ENCODE assay signal across 8 cellular contexts in the genomic region with DNA sequence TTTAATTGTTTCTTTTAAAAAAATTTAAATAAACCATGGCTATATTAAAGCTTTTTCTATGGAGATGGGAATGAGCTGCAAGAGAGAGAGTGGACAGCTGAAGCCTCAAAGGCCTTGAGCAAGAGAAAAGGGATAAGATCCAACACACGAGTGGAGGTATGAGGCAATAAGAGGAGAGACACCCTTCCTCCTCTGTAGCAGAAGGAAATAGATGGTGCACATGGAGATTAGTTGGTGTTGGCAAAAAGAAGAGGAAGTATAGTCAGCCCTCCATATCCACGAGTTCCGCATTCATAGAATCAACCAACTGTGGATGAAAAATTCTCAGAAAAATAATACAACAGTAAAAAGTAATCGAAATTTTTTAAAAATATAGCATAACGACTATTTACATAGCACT. TPM values are rescaled to one million over a fixed set of nuclear protein-coding genes. Genes with fewer than 3 reads are reported as not detected.
A peak's percentile ranks its signal among the peaks of the same experiment; 100 is the strongest.
DNase-seq lines count a peak whose midpoint lies in the region; TF ChIP-seq lines count a peak whose summit lies in the region.

No MANE protein-coding gene starts in this region.

- peak; percentile 72 for DNase-seq in AG10803 (ENCODE audit: low read depth)
- no peak for DNase-seq in MG63
- DNase-seq in cardiac fibroblast (ENCODE audit: low read depth in 2 of 2): peak; percentile 68 to 76
- DNase-seq in NCI-H82 (lab: John Stamatoyannopoulos, UW): no peak
- DNase-seq in NCI-H446 (lab: John Stamatoyannopoulos, UW): no peak
- DNase-seq in ecto neural progenitor cell (ENCODE audit: low spot score): no peak
- no peak for DNase-seq in DMS153 treated with DMSO at 0.1 percent for 48 hours (lab: John Stamatoyannopoulos, UW; ENCODE audit: unreplicated experiment)

- peak overlapping the region; percentile 60 for H3K4me3 ChIP-seq in AG10803 (ENCODE audit: low read length)
- H3K4me3 ChIP-seq in MG63: peak overlapping the region; percentile 50
- peak overlapping the region in 1 of 2 donors; percentile 48 for H3K4me3 ChIP-seq in cardiac fibroblast (replicated peaks in 1 of 2; ENCODE audit: low read depth in 2 of 2, low read length in 2 of 2)
- peak overlapping the region; percentile 46 for H3K4me3 ChIP-seq in mononuclear cell (ENCODE audit: low read length)

- no peaks in the 10 kb centered on the region for H3K9me3 ChIP-seq in MG63
- H3K9me3 ChIP-seq in mononuclear cell (ENCODE audit: low read depth, low read length): no peaks in the 10 kb centered on the region

- no peaks in the 10 kb centered on the region for H3K27me3 ChIP-seq in MG63
- no peaks in the 10 kb centered on the region for H3K27me3 ChIP-seq in mononuclear cell (ENCODE audit: insufficient read depth, low read length)

- peaks cover 48% of the 10 kb centered on the region for H3K4me1 ChIP-seq in mononuclear cell (ENCODE audit: insufficient read depth, low read length)

- H3K36me3 ChIP-seq in MG63: peaks cover 12% of the 10 kb centered on the region; the same call in 1 of the 2 replicates

- no peak for TF ChIP-seq CTCF in AG10803 (conservative IDR thresholded peaks at IDR 0.05; ENCODE audit: low read length)
- no peak for TF ChIP-seq CTCF in cardiac fibroblast (IDR thresholded peaks at IDR 0.05; ENCODE audit: low read depth, low read length)

RNA-seq across cellular contexts. Expression of a gene that starts 3.2 kb away (rescaled TPM):
- 21.8 and 22.8 TPM in 2 replicates for total RNA-seq in MG63 (2014; rRNA removed; shearing (Covaris generic); ENCODE audit: low replicate concordance)
- 29.8 TPM for total RNA-seq in mononuclear cell

RNA-seq across cellular contexts. Expression of a gene that starts 20.9 kb away (rescaled TPM):
- total RNA-seq in MG63 (2014; rRNA removed; shearing (Covaris generic); ENCODE audit: low replicate concordance): not detected in 2 replicates
- total RNA-seq in mononuclear cell: not detected

Comparison
In these comparisons a context has a peak if more than half of its experiments do, and no peak if none do; other contexts are left out.
1. DNase-seq: peak in AG10803 (single experiment) and cardiac fibroblast (2 of 2); none in MG63 (single experiment), NCI-H82 (single experiment), NCI-H446 (0 of 2), ecto neural progenitor cell (single experiment) and DMS153 treated with DMSO at 0.1 percent for 48 hours (single experiment).